In the genomic region with DNA sequence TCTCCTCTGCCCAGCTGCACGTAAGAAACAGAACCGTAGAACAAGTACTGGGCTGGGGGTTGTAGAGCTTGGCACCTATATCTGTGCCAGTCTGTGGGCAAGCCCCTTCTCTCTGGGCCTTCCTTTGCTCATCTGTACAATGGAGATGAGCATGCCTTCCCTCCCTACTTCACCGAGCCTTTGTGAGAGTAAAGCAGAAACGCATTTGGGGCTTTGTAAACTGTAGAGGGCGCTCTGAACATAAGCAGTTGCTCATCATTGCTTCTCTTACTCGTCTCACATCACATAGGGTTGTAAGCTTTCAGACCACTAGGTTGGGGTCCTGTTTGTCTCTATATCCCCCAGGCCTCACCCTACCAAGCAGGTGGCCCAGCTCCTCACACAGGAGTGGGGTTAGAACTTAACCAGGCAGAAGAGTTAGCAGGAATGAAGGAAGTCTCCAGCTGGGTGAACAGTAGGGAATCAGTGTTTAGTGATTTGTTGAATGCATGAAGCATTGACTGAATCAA, we compare ENCODE assay signal across 6 cellular contexts. TPM values are rescaled to one million over a fixed set of nuclear protein-coding genes. Genes with fewer than 3 reads are reported as not detected.
DNase-seq lines count a peak whose midpoint lies in the region; ATAC-seq and TF ChIP-seq lines count a peak whose summit lies in the region.

No MANE protein-coding gene starts in this region.

- peak; percentile 82 for TF ChIP-seq CTCF in NB4 (IDR thresholded peaks at IDR 0.05; ENCODE audit: low read depth, low read length)

- peak; percentile 60 for ATAC-seq in activated T-helper 17 cell treated with anti-CD3 and anti-CD28 coated beads, Interleukin-2, amount 50 U/mL, for 72 hours (replicated peaks)

- H3K27ac Mint-ChIP-seq in activated T-helper 17 cell treated with anti-CD3 and anti-CD28 coated beads, Interleukin-2, amount 50 U/mL, for 72 hours = no peak overlapping the region

- H3K4me3 ChIP-seq in NB4 (ENCODE audit: low read depth, low read length) = no peak overlapping the region

- TF ChIP-seq POLR2A in NB4 (IDR thresholded peaks at IDR 0.05; ENCODE audit: extremely low read depth, insufficient read length) = no peak

- no peaks in the 10 kb centered on the region for H3K36me3 Mint-ChIP-seq in activated T-helper 17 cell treated with anti-CD3 and anti-CD28 coated beads, Interleukin-2, amount 50 U/mL, for 72 hours (ENCODE audit: low read depth)

- peaks cover 27% of the 10 kb centered on the region for H3K27me3 Mint-ChIP-seq in activated T-helper 17 cell treated with anti-CD3 and anti-CD28 coated beads, Interleukin-2, amount 50 U/mL, for 72 hours

- peaks cover 5% of the 10 kb centered on the region for H3K4me1 Mint-ChIP-seq in activated T-helper 17 cell treated with anti-CD3 and anti-CD28 coated beads, Interleukin-2, amount 50 U/mL, for 72 hours

- no peak overlapping the region for H3K4me3 Mint-ChIP-seq in activated T-helper 17 cell treated with anti-CD3 and anti-CD28 coated beads, Interleukin-2, amount 50 U/mL, for 72 hours

- DNase-seq in ELF-1 (ENCODE audit: low read depth, low spot score) = peak; percentile 80
- peak; percentile 80 for DNase-seq in NB4 (ENCODE audit: low read depth)
- DNase-seq in medulla oblongata (ENCODE audit: extremely low spot score) = peak; percentile 66
- no peak for DNase-seq in cerebellar nuclear complex (lab: John Stamatoyannopoulos, UW)
- DNase-seq in epidermal melanocyte (ENCODE audit: insufficient read length, low spot score) = no peak

- H3K9me3 Mint-ChIP-seq in activated T-helper 17 cell treated with anti-CD3 and anti-CD28 coated beads, Interleukin-2, amount 50 U/mL, for 72 hours = no peaks in the 10 kb centered on the region

RNA-seq across cellular contexts. Expression of a gene that starts 15.1 kb away (rescaled TPM):
- total RNA-seq in activated T-helper 17 cell treated with anti-CD3 and anti-CD28 coated beads, Interleukin-2, amount 50 U/mL, for 72 hours = 1 to 10 TPM in 1 of 2 donors, under 1 TPM in 1; 0.84 to 6.9 TPM

RNA-seq across cellular contexts. Expression of a gene that starts 19.8 kb away (rescaled TPM):
- total RNA-seq in activated T-helper 17 cell treated with anti-CD3 and anti-CD28 coated beads, Interleukin-2, amount 50 U/mL, for 72 hours = 10 to 100 TPM; 10.0 to 15.2 TPM

RNA-seq across cellular contexts. Expression of a gene that starts 35.6 kb away (rescaled TPM):
- 10 to 100 TPM; 73.6 to 89.2 TPM for total RNA-seq in activated T-helper 17 cell treated with anti-CD3 and anti-CD28 coated beads, Interleukin-2, amount 50 U/mL, for 72 hours

RNA-seq across cellular contexts. Expression of a gene that starts 50.9 kb away (rescaled TPM):
- total RNA-seq in activated T-helper 17 cell treated with anti-CD3 and anti-CD28 coated beads, Interleukin-2, amount 50 U/mL, for 72 hours = not detected

RNA-seq across cellular contexts. Expression of a gene that starts 59.0 kb away (rescaled TPM):
- 10 to 100 TPM in 1 of 2 donors, 1 to 10 TPM in 1; 5.3 to 22.2 TPM for total RNA-seq in activated T-helper 17 cell treated with anti-CD3 and anti-CD28 coated beads, Interleukin-2, amount 50 U/mL, for 72 hours

Comparison
In these comparisons a context has a peak if more than half of its experiments do, and no peak if none do; other contexts are left out.
1. DNase-seq: peak in ELF-1 (single experiment), NB4 (single experiment) and medulla oblongata (single experiment); none in cerebellar nuclear complex (0 of 2) and epidermal melanocyte (single experiment).